26 cellular contexts compared by ENCODE assay signal in genomic region chr21:36689324-36689723, GRCh38. TPM values are rescaled to one million over a fixed set of nuclear protein-coding genes. Genes with fewer than 3 reads are reported as not detected.
"Had no signal": no experiment of that assay in that cellular context is flagged by ENCODE, and none has a peak within 500 bp of the region (broad histone marks: within the 10 kb centered on the region; RNA-seq: fewer than 3 reads in every experiment).

No MANE protein-coding gene starts in this region.

- H3K9me3 ChIP-seq: Peyer's patch had no signal

- H3K4me3 ChIP-seq: Peyer's patch, SJSA1 had no signal

- H3K4me1 ChIP-seq: SJSA1 had no signal

- H3K4me2 ChIP-seq: SK-N-SH had no signal

- ATAC-seq: activated CD4-positive, alpha-beta T cell treated with anti-CD3 and anti-CD28 coated beads for 36 hours; activated CD4-positive, CD25-positive, alpha-beta regulatory T cell treated with anti-CD3 and anti-CD28 coated beads, Interleukin-2, amount 50 U/mL, for 24 hours; activated CD8-positive, alpha-beta T cell treated with anti-CD3 and anti-CD28 coated beads, Interleukin-2, amount 10 ng/mL, durations not matched to agents 7 days and 5 days; activated naive CD8-positive, alpha-beta T cell treated with anti-CD3 and anti-CD28 coated beads, Interleukin-2, amount 50 U/mL, for 24 hours; WTC11 had no signal

- H3K36me3 ChIP-seq: Peyer's patch, SJSA1 had no signal

- DNase-seq: activated CD4-positive, alpha-beta T cell treated with anti-CD3 and anti-CD28 coated beads for 36 hours; activated CD4-positive, alpha-beta T cell treated with anti-CD3 and anti-CD28 coated beads, Interleukin-2, amount 10 ng/mL, durations not matched to agents 7 days and 5 days; activated CD4-positive, alpha-beta T cell treated with anti-CD3 and anti-CD28 coated beads, Interleukin-2, amount 50 U/mL, for 48 hours; activated CD8-positive, alpha-beta T cell treated with anti-CD3 and anti-CD28 coated beads, Interleukin-2, amount 10 ng/mL, durations not matched to agents 7 days and 5 days; activated gamma-delta T cell treated with Interleukin-2 at 50 U/mL for 16 hours; activated naive CD4-positive, alpha-beta T cell treated with anti-CD3 and anti-CD28 coated beads, Interleukin-2, amount 10 ng/mL, durations not matched to agents 7 days and 5 days; activated naive CD8-positive, alpha-beta T cell treated with anti-CD3 and anti-CD28 coated beads, Interleukin-2, amount 50 U/mL, for 24 hours; activated T-cell treated with anti-CD3 and anti-CD28 coated beads, Interleukin-2, amount 50 U/mL, for 24 hours; anterior cingulate cortex; caudate nucleus; cerebellar nuclear complex; NCI-H1092 treated with DMSO at 0.1 percent for 48 hours; NCI-H1417; NCI-H187 treated with DMSO at 0.1 percent for 48 hours; NCI-H2081; NCI-H2171 treated with DMSO at 0.1 percent for 48 hours; NCI-H2227 treated with DMSO at 0.1 percent for 48 hours; NCI-H446; NCI-H510A treated with DMSO at 0.1 percent for 48 hours; Peyer's patch; RPMI8226; SHP77 treated with DMSO at 0.1 percent for 48 hours; SK-N-SH had no signal

- H3K27ac ChIP-seq: Peyer's patch, SJSA1 had no signal

RNA-seq across cellular contexts. Expression of gene SIM2, which starts 9.6 kb away (rescaled TPM):
- total RNA-seq: activated CD8-positive, alpha-beta T cell treated with anti-CD3 and anti-CD28 coated beads, Interleukin-2, amount 10 ng/mL, durations not matched to agents 7 days and 5 days; Peyer's patch had no signal
